In genomic region chr5:119452373-119453044, GRCh38 we compare ENCODE assay signal across 1 cellular context.
TF ChIP-seq lines count a peak whose summit lies in the region.

A gene with protein sequence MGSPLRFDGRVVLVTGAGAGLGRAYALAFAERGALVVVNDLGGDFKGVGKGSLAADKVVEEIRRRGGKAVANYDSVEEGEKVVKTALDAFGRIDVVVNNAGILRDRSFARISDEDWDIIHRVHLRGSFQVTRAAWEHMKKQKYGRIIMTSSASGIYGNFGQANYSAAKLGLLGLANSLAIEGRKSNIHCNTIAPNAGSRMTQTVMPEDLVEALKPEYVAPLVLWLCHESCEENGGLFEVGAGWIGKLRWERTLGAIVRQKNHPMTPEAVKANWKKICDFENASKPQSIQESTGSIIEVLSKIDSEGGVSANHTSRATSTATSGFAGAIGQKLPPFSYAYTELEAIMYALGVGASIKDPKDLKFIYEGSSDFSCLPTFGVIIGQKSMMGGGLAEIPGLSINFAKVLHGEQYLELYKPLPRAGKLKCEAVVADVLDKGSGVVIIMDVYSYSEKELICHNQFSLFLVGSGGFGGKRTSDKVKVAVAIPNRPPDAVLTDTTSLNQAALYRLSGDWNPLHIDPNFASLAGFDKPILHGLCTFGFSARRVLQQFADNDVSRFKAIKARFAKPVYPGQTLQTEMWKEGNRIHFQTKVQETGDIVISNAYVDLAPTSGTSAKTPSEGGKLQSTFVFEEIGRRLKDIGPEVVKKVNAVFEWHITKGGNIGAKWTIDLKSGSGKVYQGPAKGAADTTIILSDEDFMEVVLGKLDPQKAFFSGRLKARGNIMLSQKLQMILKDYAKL (plus strand): TSS chr5:119452497. CDS start chr5:119452576, 79 bp downstream.

TF ChIP-seq in GM12878, 131 proteins besides CTCF, POLR2A, EP300 and RAD21 (continued from another document):
- no peak for TF ChIP-seq ZNF592 (IDR thresholded peaks at IDR 0.05)
- no peak for TF ChIP-seq RBBP5 (conservative IDR thresholded peaks at IDR 0.05)
- TF ChIP-seq SMARCA5 (IDR thresholded peaks at IDR 0.05): no peak
- TF ChIP-seq SRF (IDR thresholded peaks at IDR 0.05; ENCODE audit: low read depth in 2 of 2, low read length in 2 of 2): peak in 1 of 2 experiments; percentile 10; a peak in 1 of 4 replicates
- no peak for TF ChIP-seq PRDM15 (CRISPR knock-in tag; IDR thresholded peaks at IDR 0.05)
- no peak for TF ChIP-seq FOS (IDR thresholded peaks at IDR 0.05; ENCODE audit: borderline replicate concordance, extremely low read depth, insufficient read length)
- TF ChIP-seq HCFC1 (IDR thresholded peaks at IDR 0.05; ENCODE audit: low read length): peak; percentile 82
- TF ChIP-seq TCF12 (IDR thresholded peaks at IDR 0.05; ENCODE audit: low read depth, low read length): peak; percentile 64
- TF ChIP-seq EGR1 (IDR thresholded peaks at IDR 0.05; ENCODE audit: borderline replicate concordance in 1 of 2, low read depth in 2 of 2, low read length in 2 of 2): peak in 1 of 2 experiments; percentile 90; a peak in 2 of 3 replicates
- TF ChIP-seq STAT1 (conservative IDR thresholded peaks at IDR 0.05): no peak
- no peak for TF ChIP-seq NFYA (IDR thresholded peaks at IDR 0.05; ENCODE audit: borderline replicate concordance, low read depth, low read length)
- TF ChIP-seq ATF7 (IDR thresholded peaks at IDR 0.05; ENCODE audit: low read depth): peak; percentile 53
- peak; percentile 78 for TF ChIP-seq SIX5 (IDR thresholded peaks at IDR 0.05; ENCODE audit: low read depth, low read length, severe bottlenecking)
- TF ChIP-seq RELA (IDR thresholded peaks at IDR 0.05; ENCODE audit: borderline replicate concordance, partially characterized antibody): peak; percentile 19
- TF ChIP-seq CHD2 (IDR thresholded peaks at IDR 0.05; ENCODE audit: borderline replicate concordance, low read depth, low read length): no peak
- TF ChIP-seq HDGF (IDR thresholded peaks at IDR 0.05): peak; percentile 80
- no peak for TF ChIP-seq KDM1A (IDR thresholded peaks at IDR 0.05; ENCODE audit: borderline replicate concordance)
- no peak for TF ChIP-seq BCL11A (IDR thresholded peaks at IDR 0.05; ENCODE audit: low read depth, low read length)
- 0 out of 2 replicates have a peak, but pooled peaks have one; percentile 55 for TF ChIP-seq RUNX3 (IDR thresholded peaks at IDR 0.05; ENCODE audit: low read length)
- TF ChIP-seq TCF3 (IDR thresholded peaks at IDR 0.05; ENCODE audit: borderline replicate concordance, insufficient read depth, low read depth, low read length): 0 out of 2 replicates have a peak, but pooled peaks have one; percentile 64
- peak in 1 of 2 experiments; percentile 48; a peak in 1 of 4 replicates for TF ChIP-seq BHLHE40 (IDR thresholded peaks at IDR 0.05; ENCODE audit: borderline replicate concordance in 1 of 2, low read depth in 2 of 2, low read length in 1 of 2)
- TF ChIP-seq, protein P1, sequence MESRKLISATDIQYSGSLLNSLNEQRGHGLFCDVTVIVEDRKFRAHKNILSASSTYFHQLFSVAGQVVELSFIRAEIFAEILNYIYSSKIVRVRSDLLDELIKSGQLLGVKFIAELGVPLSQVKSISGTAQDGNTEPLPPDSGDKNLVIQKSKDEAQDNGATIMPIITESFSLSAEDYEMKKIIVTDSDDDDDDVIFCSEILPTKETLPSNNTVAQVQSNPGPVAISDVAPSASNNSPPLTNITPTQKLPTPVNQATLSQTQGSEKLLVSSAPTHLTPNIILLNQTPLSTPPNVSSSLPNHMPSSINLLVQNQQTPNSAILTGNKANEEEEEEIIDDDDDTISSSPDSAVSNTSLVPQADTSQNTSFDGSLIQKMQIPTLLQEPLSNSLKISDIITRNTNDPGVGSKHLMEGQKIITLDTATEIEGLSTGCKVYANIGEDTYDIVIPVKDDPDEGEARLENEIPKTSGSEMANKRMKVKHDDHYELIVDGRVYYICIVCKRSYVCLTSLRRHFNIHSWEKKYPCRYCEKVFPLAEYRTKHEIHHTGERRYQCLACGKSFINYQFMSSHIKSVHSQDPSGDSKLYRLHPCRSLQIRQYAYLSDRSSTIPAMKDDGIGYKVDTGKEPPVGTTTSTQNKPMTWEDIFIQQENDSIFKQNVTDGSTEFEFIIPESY (IDR thresholded peaks at IDR 0.05): no peak
- TF ChIP-seq NR2F1 (conservative IDR thresholded peaks at IDR 0.05): peak; percentile 45
- no peak for TF ChIP-seq TAF1 (IDR thresholded peaks at IDR 0.05; ENCODE audit: borderline replicate concordance, low read depth, low read length)
- TF ChIP-seq CBFB (IDR thresholded peaks at IDR 0.05; ENCODE audit: low read depth): no peak
- TF ChIP-seq RB1 (IDR thresholded peaks at IDR 0.05; ENCODE audit: borderline replicate concordance): no peak; the same call in 1 of the 2 replicates
- TF ChIP-seq IKZF2 (IDR thresholded peaks at IDR 0.05): peak in 1 of 2 experiments; percentile 23; a peak in 1 of 4 replicates
- TF ChIP-seq POLR2AphosphoS5 (IDR thresholded peaks at IDR 0.05; ENCODE audit: low read length): peak; percentile 49; the same call in 1 of the 2 replicates
- TF ChIP-seq TBL1XR1 (IDR thresholded peaks at IDR 0.05; ENCODE audit: low read depth, low read length): no peak
- no peak for TF ChIP-seq SP1 (IDR thresholded peaks at IDR 0.05; ENCODE audit: low read depth, low read length)
- TF ChIP-seq IKZF1 (conservative IDR thresholded peaks at IDR 0.05): peak; percentile 66
- TF ChIP-seq HDAC2 (IDR thresholded peaks at IDR 0.05): no peak
- peak; percentile 58 for TF ChIP-seq NRF1 (conservative IDR thresholded peaks at IDR 0.05; ENCODE audit: low read depth, low read length)
- TF ChIP-seq ZZZ3 (IDR thresholded peaks at IDR 0.05; ENCODE audit: control insufficient read depth, insufficient read length, low read depth): no peak
- peak; percentile 27; the same call in 1 of the 2 replicates for TF ChIP-seq CBX5 (IDR thresholded peaks at IDR 0.05; ENCODE audit: low read depth)
